Comparison of ENCODE assay signal across 31 cellular contexts in the genomic region with DNA sequence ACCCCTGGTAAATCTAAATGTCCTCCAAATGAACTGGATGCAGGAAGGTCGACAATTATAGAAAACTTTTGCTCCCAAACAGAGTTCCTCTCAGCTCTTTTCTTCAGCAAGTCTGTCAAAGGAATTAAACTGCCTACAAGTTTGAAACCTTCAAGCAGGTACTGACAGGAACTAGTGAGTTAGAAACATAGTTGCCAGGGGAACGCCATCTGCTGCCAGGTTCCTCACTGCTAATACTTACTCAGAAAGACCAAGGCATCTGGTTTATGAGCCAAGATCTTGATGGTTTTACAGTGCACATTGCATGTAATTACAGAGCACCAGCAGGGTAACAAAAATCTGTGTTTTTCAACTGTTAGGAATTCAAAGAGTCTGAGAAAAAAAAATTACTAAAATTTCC.
"Had no signal": no experiment of that assay in that cellular context is flagged by ENCODE, and none has a peak within 500 bp of the region (broad histone marks: within the 10 kb centered on the region; RNA-seq: fewer than 3 reads in every experiment).

No MANE protein-coding gene starts in this region.

- H3K9ac ChIP-seq: KMS-11 had no signal

- H3K27ac ChIP-seq: KMS-11, SJCRH30, SK-N-MC, VCaP had no signal

- H3K4me1 ChIP-seq: SJCRH30 had no signal

- H3K4me2 ChIP-seq: KMS-11 had no signal

- DNase-seq: activated CD4-positive, alpha-beta memory T cell treated with anti-CD3 and anti-CD28 coated beads, Interleukin-2, amount 10 ng/mL, durations not matched to agents 7 days and 5 days; activated CD4-positive, alpha-beta T cell treated with anti-CD3 and anti-CD28 coated beads for 1 hour; activated CD4-positive, alpha-beta T cell treated with anti-CD3 and anti-CD28 coated beads for 48 hours; activated CD4-positive, CD25-positive, alpha-beta regulatory T cell; activated CD8-positive, alpha-beta memory T cell treated with anti-CD3 and anti-CD28 coated beads for 24 hours; activated CD8-positive, alpha-beta memory T cell treated with anti-CD3 and anti-CD28 coated beads, Interleukin-2, amount 10 ng/mL, durations not matched to agents 7 days and 5 days; activated CD8-positive, alpha-beta memory T cell treated with anti-CD3 and anti-CD28 coated beads, Interleukin-2, amount 50 U/mL, for 48 hours; activated effector memory CD4-positive, alpha-beta T cell treated with Interleukin-2 at 50 U/mL for 16 hours; activated naive CD4-positive, alpha-beta T cell treated with anti-CD3 and anti-CD28 coated beads, Interleukin-2, amount 10 ng/mL, durations not matched to agents 7 days and 5 days; activated naive CD8-positive, alpha-beta T cell treated with anti-CD3 and anti-CD28 coated beads, Interleukin-2, amount 50 U/mL, for 24 hours; activated T-cell treated with anti-CD3 and anti-CD28 coated beads, Interleukin-2, amount 50 U/mL, for 48 hours; central memory CD4-positive, alpha-beta T cell; MM.1S; MV-4-11; NCI-H1092; NCI-H1436 treated with DMSO at 0.1 percent for 48 hours; NCI-H1694 treated with DMSO at 0.1 percent for 48 hours; NCI-H2029; NCI-H345; NCI-H526 treated with DMSO at 0.1 percent for 48 hours; NCI-H774; NK-92 treated with Interleukin-12 subunit alpha and Interleukin-12 subunit beta, amount 100 ng/mL, for 24 hours; OCI-M1; SHP77; SJCRH30; T-helper 1 cell; T-helper 2 cell; T-helper 9 cell had no signal

- H3K9me3 ChIP-seq: SJCRH30 had no signal

- H3K27me3 ChIP-seq: SJCRH30 had no signal

- H3K4me3 ChIP-seq: SJCRH30, SK-N-MC had no signal

- H3K36me3 ChIP-seq: SJCRH30 had no signal
